ENCODE assay signal across 13 cellular contexts in genomic region chr9:33453286-33453882, GRCh38. TPM values are rescaled to one million over a fixed set of nuclear protein-coding genes. Genes with fewer than 3 reads are reported as not detected.
DNase-seq lines count a peak whose midpoint lies in the region; ATAC-seq and TF ChIP-seq lines count a peak whose summit lies in the region.
"Had no signal": no experiment of that assay in that cellular context is flagged by ENCODE, and none has a peak within 500 bp of the region (broad histone marks: within the 10 kb centered on the region; RNA-seq: fewer than 3 reads in every experiment).

No MANE protein-coding gene starts in this region.

- H3K4me1 Mint-ChIP-seq in activated T-cell treated with anti-CD3 and anti-CD28 coated beads, Interleukin-2, amount 50 U/mL, for 4 hours (ENCODE audit: low read depth), result peaks cover 61% of the 10 kb centered on the region
- peaks cover 12 to 38% of the 10 kb centered on the region in 2 donors for H3K4me1 Mint-ChIP-seq in effector memory CD8-positive, alpha-beta T cell (ENCODE audit: low read depth in 2 of 2)

- H3K9ac ChIP-seq in OCI-LY1 (ENCODE audit: low read length), result no peak overlapping the region
- H3K9ac ChIP-seq: parathyroid adenoma had no signal

- H3K36me3 ChIP-seq in OCI-LY1 (ENCODE audit: insufficient read depth, low read length), result no peaks in the 10 kb centered on the region
- H3K36me3 ChIP-seq: adrenal gland, heart left ventricle had no signal

- peak overlapping the region; percentile 65 to 87 for H3K27ac Mint-ChIP-seq in effector memory CD8-positive, alpha-beta T cell

- TF ChIP-seq CTCF in OCI-LY1 (IDR thresholded peaks at IDR 0.05; ENCODE audit: low read length), result no peak

- no peaks in the 10 kb centered on the region for H3K9me3 Mint-ChIP-seq in activated T-cell treated with anti-CD3 and anti-CD28 coated beads, Interleukin-2, amount 50 U/mL, for 4 hours
- H3K9me3 Mint-ChIP-seq in effector memory CD8-positive, alpha-beta T cell, result no peaks in the 10 kb centered on the region

- intact Hi-C loops in posterior cingulate gyrus (cut with DNase I), result no loop called here

- H3K4me2 ChIP-seq in OCI-LY1 (ENCODE audit: low read length), result no peak overlapping the region; the same call in 1 of the 2 replicates

- DNase-seq in activated T-cell treated with anti-CD3 and anti-CD28 coated beads, Interleukin-2, amount 50 U/mL, for 4 hours, result no peak
- DNase-seq in activated T-cell treated with anti-CD3 and anti-CD28 coated beads, Interleukin-2, amount 50 U/mL, for 48 hours, result no peak
- DNase-seq in effector memory CD8-positive, alpha-beta T cell, result no peak
- DNase-seq in stimulated activated naive CD8-positive, alpha-beta T cell treated with anti-CD3 and anti-CD28 coated beads, Interleukin-15, Interleukin-2, amounts not matched to agents 100 U/mL and 50 U/mL, for 24 hours, result no peak
- DNase-seq in ureter (ENCODE audit: low spot score) (no peak), NCI-H146 (lab: John Stamatoyannopoulos, UW) (no peak), posterior cingulate gyrus (no peak)
- DNase-seq: GF-D8, GOT3 had no signal

- H4K20me1 ChIP-seq in OCI-LY1 (ENCODE audit: insufficient read depth, low read length), result no peaks in the 10 kb centered on the region

- peak; percentile 27 to 31 for ATAC-seq in activated T-cell treated with anti-CD3 and anti-CD28 coated beads, Interleukin-2, amount 50 U/mL, for 4 hours
- no peak for ATAC-seq in effector memory CD8-positive, alpha-beta T cell (replicated peaks)
- peak; percentile 19 for ATAC-seq in stimulated activated naive CD8-positive, alpha-beta T cell treated with anti-CD3 and anti-CD28 coated beads, Interleukin-15, Interleukin-2, amounts not matched to agents 100 U/mL and 50 U/mL, for 24 hours

- H3K79me2 ChIP-seq in OCI-LY1 (ENCODE audit: insufficient read depth, low read length), result no peaks in the 10 kb centered on the region
- H3K79me2 ChIP-seq: parathyroid adenoma had no signal

- H3K27me3 Mint-ChIP-seq in activated T-cell treated with anti-CD3 and anti-CD28 coated beads, Interleukin-2, amount 50 U/mL, for 4 hours (ENCODE audit: low read depth), result no peaks in the 10 kb centered on the region
- H3K27me3 Mint-ChIP-seq in effector memory CD8-positive, alpha-beta T cell, result no peaks in the 10 kb centered on the region

- no peaks in the 10 kb centered on the region for H3K9me3 ChIP-seq in OCI-LY1 (ENCODE audit: low read length)
- H3K9me3 ChIP-seq: adrenal gland, heart left ventricle had no signal

- H3K27me3 ChIP-seq in OCI-LY1 (ENCODE audit: insufficient read depth, low read length), result no peaks in the 10 kb centered on the region
- H3K27me3 ChIP-seq: adrenal gland, heart left ventricle had no signal

- no peaks in the 10 kb centered on the region for H3K9me2 ChIP-seq in OCI-LY1 (ENCODE audit: low read depth, low read length)

- no peaks in the 10 kb centered on the region for H3F3A ChIP-seq in OCI-LY1 (ENCODE audit: insufficient read depth, low read length)

- no peak overlapping the region for H2AFZ ChIP-seq in OCI-LY1 (ENCODE audit: low read length)
- H2AFZ ChIP-seq: parathyroid adenoma had no signal

- H3K27ac ChIP-seq in OCI-LY1 (ENCODE audit: low read depth, low read length, poor library complexity, severe bottlenecking), result peak overlapping the region; percentile 68
- H3K27ac ChIP-seq: adrenal gland, heart left ventricle, parathyroid adenoma had no signal

- H3K4me1 ChIP-seq in OCI-LY1 (ENCODE audit: insufficient read depth, low read length, severe bottlenecking), result peaks cover 27% of the 10 kb centered on the region
- H3K4me1 ChIP-seq: adrenal gland, parathyroid adenoma had no signal

- H3K36me3 Mint-ChIP-seq in activated T-cell treated with anti-CD3 and anti-CD28 coated beads, Interleukin-2, amount 50 U/mL, for 4 hours (ENCODE audit: insufficient read depth), result no peaks in the 10 kb centered on the region
- H3K36me3 Mint-ChIP-seq in effector memory CD8-positive, alpha-beta T cell (ENCODE audit: insufficient read depth), result peaks cover 6% of the 10 kb centered on the region

- no peak overlapping the region for H3K4me3 ChIP-seq in OCI-LY1 (ENCODE audit: low read depth, low read length, poor library complexity, severe bottlenecking)
- H3K4me3 ChIP-seq: adrenal gland, heart left ventricle had no signal

- H3K4me3 Mint-ChIP-seq in activated T-cell treated with anti-CD3 and anti-CD28 coated beads, Interleukin-2, amount 50 U/mL, for 4 hours, result no peak overlapping the region
- H3K4me3 Mint-ChIP-seq in effector memory CD8-positive, alpha-beta T cell, result peak overlapping the region in 1 of 2 donors; percentile 61

RNA-seq across cellular contexts. Expression of gene AQP3, which starts 6.0 kb away (rescaled TPM):
- 1 to 10 TPM; 4.5 to 5.5 (median 5.3) TPM for total RNA-seq in activated T-cell treated with anti-CD3 and anti-CD28 coated beads, Interleukin-2, amount 50 U/mL, for 4 hours
- 203 TPM for total RNA-seq in ureter

RNA-seq across cellular contexts. Expression of gene NOL6, which starts 20.3 kb away (rescaled TPM):
- 100 to 1,000 TPM; 150 to 170 (median 165) TPM for total RNA-seq in activated T-cell treated with anti-CD3 and anti-CD28 coated beads, Interleukin-2, amount 50 U/mL, for 4 hours
- total RNA-seq in ureter, result 83.5 TPM

RNA-seq across cellular contexts. Expression of gene AQP7, which starts 51.0 kb away (rescaled TPM):
- total RNA-seq in activated T-cell treated with anti-CD3 and anti-CD28 coated beads, Interleukin-2, amount 50 U/mL, for 4 hours, result not detected
- 8.3 TPM for total RNA-seq in ureter

Comparison
In these comparisons a context has a peak if more than half of its experiments do, and no peak if none do; other contexts are left out.
1. RNA of gene AQP3, which starts 6.0 kb away (total RNA-seq): 203 TPM in ureter (single experiment); 4.5 to 5.5 TPM in activated T-cell treated with anti-CD3 and anti-CD28 coated beads, Interleukin-2, amount 50 U/mL, for 4 hours; every median in the first group is over 10 times any median in the second.